Comparison of ENCODE assay signal across 8 cellular contexts in genomic region chr10:104231784-104232612, GRCh38. TPM values are rescaled to one million over a fixed set of nuclear protein-coding genes. Genes with fewer than 3 reads are reported as not detected.
A peak's percentile ranks its signal among the peaks of the same experiment; 100 is the strongest.
DNase-seq lines count a peak whose midpoint lies in the region; ATAC-seq and TF ChIP-seq lines count a peak whose summit lies in the region.

CFAP43 (minus strand) TSS chr10:104232364; CDS start chr10:104232246, 118 bp downstream.

- H3K79me2 ChIP-seq in osteoblast (ENCODE audit: insufficient read depth, low read length) = no peaks in the 10 kb centered on the region

- 0 to 1% methylated on average over 22 to 57 of the region's 60 CpGs for WGBS in testis, 2 donors

- H3K27me3 ChIP-seq in osteoblast (ENCODE audit: insufficient read depth, low read length) (no peaks in the 10 kb centered on the region), testis (no peaks in the 10 kb centered on the region)

- peak; percentile 89 for DNase-seq in GM04504 (ENCODE audit: low read depth)
- peak; percentile 86 for DNase-seq in NCI-H1105 (lab: John Stamatoyannopoulos, UW)
- DNase-seq in SW 1271 (lab: John Stamatoyannopoulos, UW) = peak; percentile 64 to 86
- DNase-seq in activated naive CD8-positive, alpha-beta T cell treated with anti-CD3 and anti-CD28 coated beads, Interleukin-2, amount 50 U/mL, for 24 hours = peak; percentile 99
- DNase-seq in Right ventricle myocardium inferior (ENCODE audit: missing footprints) = peak; percentile 99
- DNase-seq in osteoblast (ENCODE audit: insufficient read length, low spot score, missing footprints) = peak; percentile 99
- DNase-seq in testis = peak; percentile 99

- peak within 1 kb of the TSS; percentile 67 for H3K27ac Mint-ChIP-seq in activated naive CD8-positive, alpha-beta T cell treated with anti-CD3 and anti-CD28 coated beads, Interleukin-2, amount 50 U/mL, for 24 hours

- peak within 1 kb of the TSS; percentile 96 for H2AFZ ChIP-seq in osteoblast (ENCODE audit: low read length)

- peaks cover 5% of the 10 kb centered on the region for H3K9me3 Mint-ChIP-seq in activated naive CD8-positive, alpha-beta T cell treated with anti-CD3 and anti-CD28 coated beads, Interleukin-2, amount 50 U/mL, for 24 hours

- H3K4me1 ChIP-seq in osteoblast (ENCODE audit: insufficient read depth, low read length) = peaks cover 3% of the 10 kb centered on the region
- peaks cover 6% of the 10 kb centered on the region for H3K4me1 ChIP-seq in testis

- peak within 1 kb of the TSS; percentile 25 for H3K27ac ChIP-seq in osteoblast (ENCODE audit: low read depth, low read length)
- H3K27ac ChIP-seq in testis = peak within 1 kb of the TSS; percentile 64 to 73

- peaks cover 24% of the 10 kb centered on the region for H3K27me3 Mint-ChIP-seq in activated naive CD8-positive, alpha-beta T cell treated with anti-CD3 and anti-CD28 coated beads, Interleukin-2, amount 50 U/mL, for 24 hours

- intact Hi-C loops in Right ventricle myocardium inferior (cut with DNase I) = loop anchor here (2.0 kb wide), 1 partner anchor 37 kb away; the partner anchor contains the start of gene GSTO2
- intact Hi-C loops in testis (cut with DNase I; ENCODE audit: low total_unique reads) = loop anchor here (5.0 kb wide), 1 partner anchor 110 kb away; the partner anchor contains the start of gene SFR1

- no peaks in the 10 kb centered on the region for H4K20me1 ChIP-seq in osteoblast (ENCODE audit: insufficient read depth, low read length)

- peak; percentile 100 for ATAC-seq in HG02623 (IDR thresholded peaks at IDR 0.05; ENCODE audit: unreplicated experiment)
- ATAC-seq in activated naive CD8-positive, alpha-beta T cell treated with anti-CD3 and anti-CD28 coated beads, Interleukin-2, amount 50 U/mL, for 24 hours = peak; percentile 100
- ATAC-seq in Right ventricle myocardium inferior = peak; percentile 100

- H3K36me3 ChIP-seq in osteoblast (ENCODE audit: insufficient read depth, low read length) (no peaks in the 10 kb centered on the region), testis (ENCODE audit: low read depth, missing control alignments) (no peaks in the 10 kb centered on the region)

- H3K4me3 ChIP-seq in osteoblast (ENCODE audit: insufficient read depth, low read length) = peak within 1 kb of the TSS; percentile 81
- peak within 1 kb of the TSS; percentile 78 to 95 for H3K4me3 ChIP-seq in testis

- peak within 1 kb of the TSS; percentile 84 for H3K4me3 Mint-ChIP-seq in activated naive CD8-positive, alpha-beta T cell treated with anti-CD3 and anti-CD28 coated beads, Interleukin-2, amount 50 U/mL, for 24 hours

- no peaks in the 10 kb centered on the region for H3K36me3 Mint-ChIP-seq in activated naive CD8-positive, alpha-beta T cell treated with anti-CD3 and anti-CD28 coated beads, Interleukin-2, amount 50 U/mL, for 24 hours (ENCODE audit: low read depth)

- TF ChIP-seq POLR2A in testis (IDR thresholded peaks at IDR 0.05) = no peak

- H3K4me2 ChIP-seq in osteoblast (ENCODE audit: insufficient read depth, low read length) = peak within 1 kb of the TSS; percentile 96

- H3K4me1 Mint-ChIP-seq in activated naive CD8-positive, alpha-beta T cell treated with anti-CD3 and anti-CD28 coated beads, Interleukin-2, amount 50 U/mL, for 24 hours = peaks cover 12% of the 10 kb centered on the region

- H3K9me3 ChIP-seq in osteoblast (ENCODE audit: low read depth, low read length) (no peaks in the 10 kb centered on the region), testis (no peaks in the 10 kb centered on the region)

- TF ChIP-seq CTCF in osteoblast (IDR thresholded peaks at IDR 0.05; ENCODE audit: extremely low read depth, low read depth, low read length) (no peak), testis (IDR thresholded peaks at IDR 0.05) (no peak)

RNA-seq across cellular contexts. Expression of gene CFAP43, which starts in this region (rescaled TPM):
- total RNA-seq in Right ventricle myocardium inferior (0.19 TPM), osteoblast (0.36 and 0.59 TPM in 2 replicates), testis (10 to 100 TPM; 37.8 to 72.8 TPM)
- 60.7 TPM for polyA plus RNA-seq in testis (ENCODE audit: insufficient read depth, low read depth, low replicate concordance)

Comparison
In these comparisons a context has a peak if more than half of its experiments do, and no peak if none do; other contexts are left out.
1. Peak in every context shown above with its lines: DNase-seq, ATAC-seq, H3K4me3 ChIP-seq and H3K27ac ChIP-seq.
2. RNA of gene CFAP43 (total RNA-seq): 37.8 to 72.8 TPM in testis; 0.36 to 0.59 TPM in osteoblast and 0.19 TPM in Right ventricle myocardium inferior (single experiment); every median in the first group is over 10 times any median in the second.
3. Peak in DNase-seq and ATAC-seq in Right ventricle myocardium inferior; RNA of the gene not detected or under 1 TPM.
4. Peak in DNase-seq, H3K4me3 ChIP-seq, H3K27ac ChIP-seq and H3K4me2 ChIP-seq in osteoblast; RNA of the gene not detected or under 1 TPM.